In genomic region chr6:7723554-7723953, GRCh38 we compare ENCODE assay signal across 12 cellular contexts. TPM values are rescaled to one million over a fixed set of nuclear protein-coding genes. Genes with fewer than 3 reads are reported as not detected.
"Had no signal": no experiment of that assay in that cellular context is flagged by ENCODE, and none has a peak within 500 bp of the region (broad histone marks: within the 10 kb centered on the region; RNA-seq: fewer than 3 reads in every experiment).

No MANE protein-coding gene starts in this region.

- H3K4me3 ChIP-seq: breast epithelium, hepatocyte, lower lobe of right lung, neural progenitor cell, sigmoid colon, smooth muscle cell, testis had no signal

- H3K4me2 ChIP-seq: hepatocyte, neural progenitor cell, smooth muscle cell had no signal

- H3K36me3 ChIP-seq: breast epithelium, lower lobe of right lung, neural progenitor cell, sigmoid colon had no signal

- H3K9me3 ChIP-seq: breast epithelium, lower lobe of right lung, sigmoid colon, testis had no signal

- H2AFZ ChIP-seq: hepatocyte, neural progenitor cell had no signal

- FAIRE-seq: colon, frontal cortex had no signal

- H3K79me2 ChIP-seq: hepatocyte had no signal

- H3K9ac ChIP-seq: neural progenitor cell had no signal

- H3K27ac ChIP-seq: breast epithelium, hepatocyte, lower lobe of right lung, neural progenitor cell, sigmoid colon, testis had no signal

- H3K27me3 ChIP-seq: testis had no signal

RNA-seq across cellular contexts. Expression of gene BMP6, which starts 2.3 kb away (rescaled TPM):
- total RNA-seq: activated CD8-positive, alpha-beta memory T cell treated with anti-CD3 and anti-CD28 coated beads for 36 hours; activated naive CD8-positive, alpha-beta T cell treated with anti-CD3 and anti-CD28 coated beads, Interleukin-2, amount 10 ng/mL, durations not matched to agents 7 days and 5 days; naive thymus-derived CD8-positive, alpha-beta T cell had no signal
- polyA plus RNA-seq: naive thymus-derived CD8-positive, alpha-beta T cell had no signal
